ENCODE assay signal across 16 cellular contexts in genomic region chr3:152364237-152364636, GRCh38.
DNase-seq lines count a peak whose midpoint lies in the region; ATAC-seq, FAIRE-seq and TF ChIP-seq lines count a peak whose summit lies in the region.
"Had no signal": no experiment of that assay in that cellular context is flagged by ENCODE, and none has a peak within 500 bp of the region (broad histone marks: within the 10 kb centered on the region; RNA-seq: fewer than 3 reads in every experiment).

No MANE protein-coding gene starts in this region.

- no peak overlapping the region for H3K9ac ChIP-seq in IMR-90 (ENCODE audit: low read depth, low read length)
- H3K9ac ChIP-seq in rectal smooth muscle tissue (ENCODE audit: low read length) = no peak overlapping the region
- no peak overlapping the region for H3K9ac ChIP-seq in kidney (ENCODE audit: low read length in 2 of 2)

- no peak overlapping the region for H2BK120ac ChIP-seq in IMR-90 (ENCODE audit: low read depth, low read length)

- no peak overlapping the region for H2AFZ ChIP-seq in IMR-90 (replicated peaks; ENCODE audit: low read length, poor library complexity)

- H4K8ac ChIP-seq in IMR-90 (ENCODE audit: low read depth in 2 of 2, low read length in 2 of 2) = no peak overlapping the region

- no peak overlapping the region for H3K14ac ChIP-seq in IMR-90 (replicated peaks; ENCODE audit: low read depth, low read length)

- TF ChIP-seq POLR2A in IMR-90 (IDR thresholded peaks at IDR 0.05; ENCODE audit: low read depth, low read length) = no peak

- no peak overlapping the region for H3K27ac ChIP-seq in IMR-90 (ENCODE audit: insufficient read depth, low read length)
- H3K27ac ChIP-seq in rectal smooth muscle tissue (ENCODE audit: low read depth, low read length) = peak overlapping the region; percentile 39
- no peak overlapping the region for H3K27ac ChIP-seq in kidney (ENCODE audit: low read depth in 2 of 2, low read length in 2 of 2)
- H3K27ac ChIP-seq in coronary artery = peak overlapping the region in 1 of 2 donors; percentile 16
- H3K27ac ChIP-seq: ascending aorta, C4-2B had no signal

- H3K36me3 ChIP-seq in IMR-90 (ENCODE audit: control insufficient read depth, insufficient read depth, low read length) = no peaks in the 10 kb centered on the region
- no peaks in the 10 kb centered on the region for H3K36me3 ChIP-seq in rectal smooth muscle tissue (ENCODE audit: control insufficient read depth, insufficient read depth, low read length)
- H3K36me3 ChIP-seq in kidney (ENCODE audit: control insufficient read depth in 1 of 2, insufficient read depth in 2 of 2, low read length in 2 of 2) = no peaks in the 10 kb centered on the region
- H3K36me3 ChIP-seq: ascending aorta, thoracic aorta had no signal

- H4K5ac ChIP-seq in IMR-90 (ENCODE audit: low read depth, low read length) = no peak overlapping the region

- H3K27me3 Mint-ChIP-seq in activated CD4-positive, alpha-beta T cell treated with anti-CD3 and anti-CD28 coated beads for 36 hours = no peaks in the 10 kb centered on the region
- H3K27me3 Mint-ChIP-seq in activated CD4-positive, alpha-beta T cell treated with anti-CD3 and anti-CD28 coated beads, Interleukin-2, amount 10 ng/mL, durations not matched to agents 7 days and 5 days = no peaks in the 10 kb centered on the region
- H3K27me3 Mint-ChIP-seq in central memory CD8-positive, alpha-beta T cell = no peaks in the 10 kb centered on the region

- BruUV-seq in IMR-90 (replicated peaks; lab: Mats Ljungman, UMichigan) = no TSS peak

- peaks cover 75% of the 10 kb centered on the region for H3K4me1 Mint-ChIP-seq in activated CD4-positive, alpha-beta T cell treated with anti-CD3 and anti-CD28 coated beads for 36 hours
- peaks cover 64% of the 10 kb centered on the region for H3K4me1 Mint-ChIP-seq in activated CD4-positive, alpha-beta T cell treated with anti-CD3 and anti-CD28 coated beads, Interleukin-2, amount 10 ng/mL, durations not matched to agents 7 days and 5 days
- peaks cover 62% of the 10 kb centered on the region for H3K4me1 Mint-ChIP-seq in central memory CD8-positive, alpha-beta T cell

- TF ChIP-seq CTCF in IMR-90 (conservative IDR thresholded peaks at IDR 0.05; ENCODE audit: low read depth, low read length) (no peak), kidney (IDR thresholded peaks at IDR 0.05; ENCODE audit: borderline replicate concordance, extremely low read depth, insufficient read depth) (no peak), coronary artery (IDR thresholded peaks at IDR 0.05) (no peak)

- peaks cover 45% of the 10 kb centered on the region for H4K20me1 ChIP-seq in IMR-90 (ENCODE audit: insufficient read depth, low read length)

- peak; percentile 34 for ATAC-seq in activated CD4-positive, alpha-beta T cell treated with anti-CD3 and anti-CD28 coated beads for 36 hours
- ATAC-seq in IMR-90 (ENCODE audit: low read depth) = no peak
- ATAC-seq in central memory CD8-positive, alpha-beta T cell (replicated peaks; ENCODE audit: extremely low read depth, poor library complexity, severe bottlenecking) = no peak
- ATAC-seq: heart left ventricle had no signal

- no peak overlapping the region for H3K18ac ChIP-seq in IMR-90 (ENCODE audit: low read depth, low read length)

- intact Hi-C loops in activated CD4-positive, alpha-beta T cell treated with anti-CD3 and anti-CD28 coated beads for 36 hours (cut with DNase I, micrococcal nuclease) = loop anchor here in 1 of 2 experiments (2.0 kb wide), 1 partner anchor 15 kb away; no protein-coding TSS in a partner anchor
- intact Hi-C loops in IMR-90 (cut with micrococcal nuclease) = no loop called here
- intact Hi-C loops in kidney (cut with DNase I) = no loop called here

- peaks cover 9% of the 10 kb centered on the region for H3K9me3 Mint-ChIP-seq in activated CD4-positive, alpha-beta T cell treated with anti-CD3 and anti-CD28 coated beads for 36 hours (ENCODE audit: low read depth)
- peaks cover 2% of the 10 kb centered on the region for H3K9me3 Mint-ChIP-seq in activated CD4-positive, alpha-beta T cell treated with anti-CD3 and anti-CD28 coated beads, Interleukin-2, amount 10 ng/mL, durations not matched to agents 7 days and 5 days
- H3K9me3 Mint-ChIP-seq in central memory CD8-positive, alpha-beta T cell = no peaks in the 10 kb centered on the region

- no peak overlapping the region for H2AK5ac ChIP-seq in IMR-90 (ENCODE audit: low read depth, low read length)

- in situ Hi-C loops in IMR-90 (cut with MboI; ENCODE audit: low sequenced_read_pairs) = no loop called here

- H3K4me3 Mint-ChIP-seq in activated CD4-positive, alpha-beta T cell treated with anti-CD3 and anti-CD28 coated beads for 36 hours = no peak overlapping the region
- H3K4me3 Mint-ChIP-seq in activated CD4-positive, alpha-beta T cell treated with anti-CD3 and anti-CD28 coated beads, Interleukin-2, amount 10 ng/mL, durations not matched to agents 7 days and 5 days = no peak overlapping the region
- peak overlapping the region; percentile 3 for H3K4me3 Mint-ChIP-seq in central memory CD8-positive, alpha-beta T cell

- no peak overlapping the region for H2BK20ac ChIP-seq in IMR-90 (ENCODE audit: low read depth, low read length)

- CTCF ChIA-PET in activated CD4-positive, alpha-beta T cell treated with anti-CD3 and anti-CD28 coated beads for 36 hours (lab: Charles Lee) = interaction anchor here (0.9 to 1.6 kb wide), 5 partner anchors 10 to 59 kb away, joined by 3 to 5 read pairs (median 3); no protein-coding TSS in a partner anchor
- CTCF ChIA-PET in activated CD4-positive, alpha-beta T cell treated with anti-CD3 and anti-CD28 coated beads, Interleukin-2, amount 10 ng/mL, durations not matched to agents 7 days and 5 days (lab: Charles Lee) = interaction anchor here (0.6 to 0.7 kb wide), 2 partner anchors 14 to 46 kb away, joined by 3 read pairs; no protein-coding TSS in a partner anchor
- CTCF ChIA-PET in IMR-90 (lab: Yijun Ruan, JAX) = no interaction called here

- peak overlapping the region; percentile 2 for H2BK5ac ChIP-seq in IMR-90 (ENCODE audit: low read depth, low read length, poor library complexity, severe bottlenecking)

- H3K4me1 ChIP-seq in IMR-90 (ENCODE audit: control insufficient read depth, insufficient read depth, low read length) (peaks cover 4% of the 10 kb centered on the region; the same call in 1 of the 2 replicates), rectal smooth muscle tissue (ENCODE audit: control insufficient read depth, insufficient read depth, low read length) (peaks cover 27% of the 10 kb centered on the region), kidney (ENCODE audit: control insufficient read depth in 1 of 2, insufficient read depth in 1 of 2, low read depth in 1 of 2, low read length in 2 of 2) (peaks cover 4 to 15% of the 10 kb centered on the region in 2 donors)

- H3K23ac ChIP-seq in IMR-90 (ENCODE audit: low read depth, low read length) = no peak overlapping the region

- no peaks in the 10 kb centered on the region for H3K27me3 ChIP-seq in IMR-90 (ENCODE audit: control insufficient read depth, insufficient read depth, low read length)
- H3K27me3 ChIP-seq in rectal smooth muscle tissue (ENCODE audit: control insufficient read depth, insufficient read depth, low read length) = no peaks in the 10 kb centered on the region
- H3K27me3 ChIP-seq: ascending aorta, heart left ventricle had no signal

- H2AK9ac ChIP-seq in IMR-90 (replicated peaks; ENCODE audit: low read depth, low read length, poor library complexity) = no peak overlapping the region

- no peak overlapping the region for H3K4me3 ChIP-seq in IMR-90 (ENCODE audit: insufficient read depth, low read depth, low read length)
- H3K4me3 ChIP-seq in rectal smooth muscle tissue (ENCODE audit: low read length) = no peak overlapping the region
- no peak overlapping the region for H3K4me3 ChIP-seq in kidney (ENCODE audit: low read length in 2 of 2)
- no peak overlapping the region for H3K4me3 ChIP-seq in coronary artery
- H3K4me3 ChIP-seq: ascending aorta, heart left ventricle, thoracic aorta had no signal

- H3K9me3 ChIP-seq in IMR-90 (ENCODE audit: control insufficient read depth, insufficient read depth, low read length) (no peaks in the 10 kb centered on the region), kidney (ENCODE audit: control insufficient read depth in 1 of 2, low read length in 2 of 2) (no peaks in the 10 kb centered on the region)
- H3K9me3 ChIP-seq: thoracic aorta had no signal

- H3K79me1 ChIP-seq in IMR-90 (ENCODE audit: low read depth in 1 of 2, low read length in 2 of 2) = peaks cover 10 to 49% of the 10 kb centered on the region in 2 experiments

- no peak overlapping the region for H3K56ac ChIP-seq in IMR-90 (ENCODE audit: extremely low read depth, insufficient read depth, low read length)

- dilution Hi-C loops in IMR-90 (cut with HindIII; ENCODE audit: low sequenced_read_pairs, unreplicated experiment) = no loop called here

- no peak overlapping the region for H3K4me2 ChIP-seq in IMR-90 (ENCODE audit: low read depth, low read length)

- no peak overlapping the region for H2BK15ac ChIP-seq in IMR-90 (ENCODE audit: low read depth, low read length)

- no peak for DNase-seq in activated CD4-positive, alpha-beta T cell treated with anti-CD3 and anti-CD28 coated beads for 36 hours
- no peak for DNase-seq in activated CD4-positive, alpha-beta T cell treated with anti-CD3 and anti-CD28 coated beads, Interleukin-2, amount 10 ng/mL, durations not matched to agents 7 days and 5 days
- DNase-seq in IMR-90 (no peak), kidney (no peak), coronary artery (ENCODE audit: low spot score) (no peak)
- no peak for DNase-seq in central memory CD8-positive, alpha-beta T cell (ENCODE audit: low spot score in 2 of 2)
- no peak for DNase-seq in stimulated activated CD4-positive, alpha-beta T cell treated with anti-CD3 and anti-CD28 coated beads, Interleukin-1b, Interleukin-23, amount 100 ng/mL, for 48 hours
- DNase-seq: cortex of kidney, erythroblast, heart left ventricle, kidney glomerular epithelial cell had no signal

- no peak overlapping the region for H3K27ac Mint-ChIP-seq in activated CD4-positive, alpha-beta T cell treated with anti-CD3 and anti-CD28 coated beads for 36 hours
- no peak overlapping the region for H3K27ac Mint-ChIP-seq in activated CD4-positive, alpha-beta T cell treated with anti-CD3 and anti-CD28 coated beads, Interleukin-2, amount 10 ng/mL, durations not matched to agents 7 days and 5 days
- H3K27ac Mint-ChIP-seq in central memory CD8-positive, alpha-beta T cell (ENCODE audit: low read depth) = peak overlapping the region; percentile 47

- H3K9me1 ChIP-seq in IMR-90 (ENCODE audit: insufficient read depth, low read length) = peaks cover 7% of the 10 kb centered on the region

- no peak for FAIRE-seq in kidney (lab: Jason Lieb, UNC)
- FAIRE-seq: H1 had no signal

- H3K4ac ChIP-seq in IMR-90 (ENCODE audit: low read depth, low read length) = no peak overlapping the region

- no peak for TF ChIP-seq RAD21 in IMR-90 (IDR thresholded peaks at IDR 0.05; ENCODE audit: low read length)

- H3K36me3 Mint-ChIP-seq in activated CD4-positive, alpha-beta T cell treated with anti-CD3 and anti-CD28 coated beads for 36 hours (ENCODE audit: low read depth) = peaks cover 66% of the 10 kb centered on the region
- peaks cover 84% of the 10 kb centered on the region for H3K36me3 Mint-ChIP-seq in activated CD4-positive, alpha-beta T cell treated with anti-CD3 and anti-CD28 coated beads, Interleukin-2, amount 10 ng/mL, durations not matched to agents 7 days and 5 days (ENCODE audit: low read depth)
- peaks cover 24% of the 10 kb centered on the region for H3K36me3 Mint-ChIP-seq in central memory CD8-positive, alpha-beta T cell (ENCODE audit: insufficient read depth)

- no peak overlapping the region for H4K91ac ChIP-seq in IMR-90 (ENCODE audit: insufficient read depth, low read depth, low read length)

- POLR2A ChIA-PET in activated CD4-positive, alpha-beta T cell treated with anti-CD3 and anti-CD28 coated beads for 36 hours (lab: Charles Lee) = no interaction called here
- POLR2A ChIA-PET in activated CD4-positive, alpha-beta T cell treated with anti-CD3 and anti-CD28 coated beads, Interleukin-2, amount 10 ng/mL, durations not matched to agents 7 days and 5 days (lab: Charles Lee) = interaction anchor here (0.6 kb wide), 1 partner anchor 11 kb away, joined by 3 read pairs; no protein-coding TSS in a partner anchor
- POLR2A ChIA-PET in IMR-90 (lab: Charles Lee; ENCODE audit: unreplicated experiment) = no interaction called here
